ENCODE assay signal across 8 cellular contexts in the genomic region with DNA sequence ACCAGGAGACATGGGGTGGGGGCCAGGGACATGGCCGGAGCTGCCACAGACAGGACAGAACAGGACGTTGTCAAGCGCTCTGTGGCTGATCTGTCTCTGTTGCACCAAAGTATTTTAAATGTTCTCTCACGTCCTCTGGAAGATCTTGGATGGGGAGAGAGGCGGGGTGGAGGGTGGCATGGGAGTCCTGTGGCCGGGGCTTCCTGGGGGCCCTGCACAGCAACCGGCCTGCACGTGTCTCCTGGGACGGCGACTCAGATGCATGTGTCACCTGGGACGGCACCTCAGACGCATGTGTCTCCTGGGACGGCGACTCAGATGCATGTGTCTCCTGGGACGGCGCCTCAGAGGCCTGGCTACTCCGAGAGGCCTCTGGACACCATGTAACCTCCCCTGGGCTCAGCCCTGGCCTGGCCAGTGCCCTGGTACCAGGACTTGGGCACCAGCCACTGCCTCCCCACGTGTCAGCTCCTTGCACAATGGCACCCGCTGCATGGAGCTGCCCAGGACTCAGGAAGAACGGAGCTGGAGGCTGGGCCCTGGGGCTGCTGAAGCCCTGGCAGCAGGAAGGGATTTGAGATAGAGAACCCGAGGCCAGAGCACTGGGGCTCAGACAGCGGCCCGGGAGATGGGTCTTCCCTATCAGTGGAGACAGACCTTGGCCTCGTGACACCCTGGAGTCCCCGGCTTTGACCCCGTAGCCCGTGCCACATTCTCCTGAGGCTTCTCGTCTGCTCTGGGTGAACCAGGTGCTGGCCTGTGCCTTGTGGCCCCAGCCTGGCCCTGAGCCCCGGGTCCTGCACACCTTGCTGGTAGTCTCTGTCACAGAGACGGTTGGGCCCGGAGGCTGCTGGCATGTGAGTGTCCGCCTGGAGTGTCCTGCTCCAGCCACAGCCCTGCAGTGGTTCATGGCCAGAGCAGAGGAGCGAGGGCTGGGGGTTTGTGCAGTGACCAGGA. TPM values are rescaled to one million over a fixed set of nuclear protein-coding genes. Genes with fewer than 3 reads are reported as not detected.
A peak's percentile ranks its signal among the peaks of the same experiment; 100 is the strongest.
DNase-seq lines count a peak whose midpoint lies in the region; ATAC-seq and TF ChIP-seq lines count a peak whose summit lies in the region.

No MANE protein-coding gene starts in this region.

- H3K4me2 ChIP-seq in hepatocyte (peak overlapping the region; percentile 95), smooth muscle cell (peak overlapping the region; percentile 81)

- H4K20me1 ChIP-seq in hepatocyte (ENCODE audit: insufficient read depth, poor library complexity, severe bottlenecking) (no peaks in the 10 kb centered on the region), smooth muscle cell (ENCODE audit: low read depth) (no peaks in the 10 kb centered on the region)

- H3K9me3 Mint-ChIP-seq in activated CD4-positive, alpha-beta memory T cell treated with anti-CD3 and anti-CD28 coated beads, Interleukin-2, amount 10 ng/mL, durations not matched to agents 7 days and 5 days, result no peaks in the 10 kb centered on the region
- H3K9me3 Mint-ChIP-seq in activated CD4-positive, alpha-beta memory T cell treated with anti-CD3 and anti-CD28 coated beads for 36 hours, result no peaks in the 10 kb centered on the region

- no peak overlapping the region for H2AFZ ChIP-seq in hepatocyte
- no peak overlapping the region for H2AFZ ChIP-seq in smooth muscle cell (ENCODE audit: low read depth)

- peak overlapping the region; percentile 59 for H3K27ac ChIP-seq in RWPE1
- peak overlapping the region; percentile 92 for H3K27ac ChIP-seq in hepatocyte
- H3K27ac ChIP-seq in smooth muscle cell (ENCODE audit: low read depth), result peak overlapping the region; percentile 68

- H3K36me3 ChIP-seq in hepatocyte (replicated peaks; ENCODE audit: insufficient read depth, low read depth), result no peaks in the 10 kb centered on the region
- no peaks in the 10 kb centered on the region for H3K36me3 ChIP-seq in smooth muscle cell (ENCODE audit: low read depth)

- ATAC-seq in GM19467 (IDR thresholded peaks at IDR 0.05; ENCODE audit: unreplicated experiment) (no peak), GM19463 (IDR thresholded peaks at IDR 0.05; ENCODE audit: unreplicated experiment) (no peak)

- no peak overlapping the region for H3K27ac Mint-ChIP-seq in activated CD4-positive, alpha-beta memory T cell treated with anti-CD3 and anti-CD28 coated beads, Interleukin-2, amount 10 ng/mL, durations not matched to agents 7 days and 5 days
- H3K27ac Mint-ChIP-seq in activated CD4-positive, alpha-beta memory T cell treated with anti-CD3 and anti-CD28 coated beads for 36 hours, result no peak overlapping the region

- peaks cover 4% of the 10 kb centered on the region for H3K4me1 ChIP-seq in hepatocyte (ENCODE audit: insufficient read depth)
- no peaks in the 10 kb centered on the region for H3K4me1 ChIP-seq in smooth muscle cell (ENCODE audit: low read depth)

- POLR2A ChIA-PET in activated CD4-positive, alpha-beta memory T cell treated with anti-CD3 and anti-CD28 coated beads, Interleukin-2, amount 10 ng/mL, durations not matched to agents 7 days and 5 days (lab: Charles Lee), result interaction anchor here (1.1 to 1.2 kb wide), 2 partner anchors 35 to 41 kb away, joined by 3 to 7 read pairs; no protein-coding TSS in a partner anchor
- POLR2A ChIA-PET in activated CD4-positive, alpha-beta memory T cell treated with anti-CD3 and anti-CD28 coated beads for 36 hours (lab: Charles Lee), result no interaction called here
- POLR2A ChIA-PET in RWPE1 (lab: Yijun Ruan, JAX; ENCODE audit: low non-redundant PET), result no interaction called here

- DNase-seq in activated CD4-positive, alpha-beta memory T cell treated with anti-CD3 and anti-CD28 coated beads, Interleukin-2, amount 10 ng/mL, durations not matched to agents 7 days and 5 days, result no peak
- no peak for DNase-seq in activated CD4-positive, alpha-beta memory T cell treated with anti-CD3 and anti-CD28 coated beads for 36 hours
- no peak for DNase-seq in RWPE1 (ENCODE audit: low spot score)
- no peak for DNase-seq in hepatocyte (ENCODE audit: low spot score)
- no peak for DNase-seq in smooth muscle cell (lab: John Stamatoyannopoulos, UW; ENCODE audit: unreplicated experiment)
- DNase-seq in DMS79 treated with DMSO at 0.1 percent for 48 hours (lab: John Stamatoyannopoulos, UW), result no peak

- no peaks in the 10 kb centered on the region for H3F3A ChIP-seq in smooth muscle cell (ENCODE audit: low read depth)

- peaks cover 10% of the 10 kb centered on the region for H3K27me3 Mint-ChIP-seq in activated CD4-positive, alpha-beta memory T cell treated with anti-CD3 and anti-CD28 coated beads, Interleukin-2, amount 10 ng/mL, durations not matched to agents 7 days and 5 days
- H3K27me3 Mint-ChIP-seq in activated CD4-positive, alpha-beta memory T cell treated with anti-CD3 and anti-CD28 coated beads for 36 hours, result peaks cover 13% of the 10 kb centered on the region

- H3K79me2 ChIP-seq in hepatocyte (no peaks in the 10 kb centered on the region), smooth muscle cell (ENCODE audit: low read depth) (no peaks in the 10 kb centered on the region)

- WGBS in hepatocyte (ENCODE audit: low lambda C conversion rate, missing lambda C conversion rate), result 89% methylated on average over 29 of the region's 33 CpGs
- 89% methylated on average over 30 of the region's 33 CpGs for WGBS in smooth muscle cell (ENCODE audit: low lambda C conversion rate)

- intact Hi-C loops in activated CD4-positive, alpha-beta memory T cell treated with anti-CD3 and anti-CD28 coated beads for 36 hours (cut with micrococcal nuclease), result loop anchor here (1.0 kb wide), 1 partner anchor 86 kb away; the partner anchor contains the start of gene PCBP3

- CTCF ChIA-PET in activated CD4-positive, alpha-beta memory T cell treated with anti-CD3 and anti-CD28 coated beads, Interleukin-2, amount 10 ng/mL, durations not matched to agents 7 days and 5 days (lab: Charles Lee), result interaction anchor here (0.8 to 1.6 kb wide), 8 partner anchors 13 to 323 kb away, joined by 3 to 16 read pairs (median 4); no protein-coding TSS in a partner anchor
- CTCF ChIA-PET in activated CD4-positive, alpha-beta memory T cell treated with anti-CD3 and anti-CD28 coated beads for 36 hours (lab: Charles Lee), result interaction anchor here (0.6 to 1.9 kb wide), 7 partner anchors 16 to 264 kb away, joined by 3 to 8 read pairs (median 3); no protein-coding TSS in a partner anchor
- CTCF ChIA-PET in RWPE1 (lab: Yijun Ruan, JAX), result interaction anchor here (0.6 to 1.6 kb wide), 13 partner anchors 15 to 359 kb away, joined by 3 to 10 read pairs (median 4); no protein-coding TSS in a partner anchor

- H3K4me3 ChIP-seq in hepatocyte, result no peak overlapping the region
- H3K4me3 ChIP-seq in smooth muscle cell, result no peak overlapping the region

- peaks cover 17% of the 10 kb centered on the region for H3K4me1 Mint-ChIP-seq in activated CD4-positive, alpha-beta memory T cell treated with anti-CD3 and anti-CD28 coated beads, Interleukin-2, amount 10 ng/mL, durations not matched to agents 7 days and 5 days
- H3K4me1 Mint-ChIP-seq in activated CD4-positive, alpha-beta memory T cell treated with anti-CD3 and anti-CD28 coated beads for 36 hours (ENCODE audit: low read depth), result peaks cover 13% of the 10 kb centered on the region

- H3K9me3 ChIP-seq in hepatocyte (ENCODE audit: low read depth) (no peaks in the 10 kb centered on the region), smooth muscle cell (replicated peaks; ENCODE audit: low read depth) (no peaks in the 10 kb centered on the region)

- no peaks in the 10 kb centered on the region for H3K36me3 Mint-ChIP-seq in activated CD4-positive, alpha-beta memory T cell treated with anti-CD3 and anti-CD28 coated beads, Interleukin-2, amount 10 ng/mL, durations not matched to agents 7 days and 5 days (ENCODE audit: low read depth)
- H3K36me3 Mint-ChIP-seq in activated CD4-positive, alpha-beta memory T cell treated with anti-CD3 and anti-CD28 coated beads for 36 hours, result no peaks in the 10 kb centered on the region

- TF ChIP-seq CTCF in RWPE1 (conservative IDR thresholded peaks at IDR 0.05; ENCODE audit: low read depth) (no peak), hepatocyte (IDR thresholded peaks at IDR 0.05; ENCODE audit: poor library complexity) (no peak), smooth muscle cell (IDR thresholded peaks at IDR 0.05; ENCODE audit: borderline replicate concordance, insufficient read depth, poor library complexity, severe bottlenecking) (no peak)

- no peaks in the 10 kb centered on the region for H3K27me3 ChIP-seq in hepatocyte
- no peaks in the 10 kb centered on the region for H3K27me3 ChIP-seq in smooth muscle cell (ENCODE audit: low read depth)

- no peaks in the 10 kb centered on the region for H3K9me2 ChIP-seq in hepatocyte (replicated peaks; ENCODE audit: insufficient read depth)

- H3K4me3 Mint-ChIP-seq in activated CD4-positive, alpha-beta memory T cell treated with anti-CD3 and anti-CD28 coated beads, Interleukin-2, amount 10 ng/mL, durations not matched to agents 7 days and 5 days, result peak overlapping the region; percentile 46
- no peak overlapping the region for H3K4me3 Mint-ChIP-seq in activated CD4-positive, alpha-beta memory T cell treated with anti-CD3 and anti-CD28 coated beads for 36 hours

- H3K9ac ChIP-seq in smooth muscle cell (ENCODE audit: low read depth), result no peak overlapping the region

RNA-seq across cellular contexts. Expression of gene SLC19A1, which starts 14.7 kb away (rescaled TPM):
- total RNA-seq in activated CD4-positive, alpha-beta memory T cell treated with anti-CD3 and anti-CD28 coated beads, Interleukin-2, amount 10 ng/mL, durations not matched to agents 7 days and 5 days, result 10 to 100 TPM; 30.0 to 31.2 TPM
- total RNA-seq in activated CD4-positive, alpha-beta memory T cell treated with anti-CD3 and anti-CD28 coated beads for 36 hours, result 10 to 100 TPM; 29.2 to 30.3 TPM
- total RNA-seq in hepatocyte (4.0 and 7.7 TPM in 2 replicates), smooth muscle cell (2.3 and 5.5 TPM in 2 replicates)
- polyA plus RNA-seq in hepatocyte (16.1 and 24.8 TPM in 2 replicates), smooth muscle cell (15.4 and 33.2 TPM in 2 replicates)
